In genomic region chr7:116180302-116180701, GRCh38 we compare ENCODE assay signal across 8 cellular contexts. TPM values are rescaled to one million over a fixed set of nuclear protein-coding genes. Genes with fewer than 3 reads are reported as not detected.
DNase-seq lines count a peak whose midpoint lies in the region; ATAC-seq and TF ChIP-seq lines count a peak whose summit lies in the region.

No MANE protein-coding gene starts in this region.

- DNase-seq in activated CD8-positive, alpha-beta memory T cell treated with anti-CD3 and anti-CD28 coated beads for 24 hours = peak; percentile 60
- no peak for DNase-seq in activated CD8-positive, alpha-beta memory T cell treated with anti-CD3 and anti-CD28 coated beads, Interleukin-2, amount 50 U/mL, for 4 hours
- DNase-seq in RWPE1 (ENCODE audit: low spot score) = peak; percentile 47
- DNase-seq in dorsolateral prefrontal cortex = no peak
- no peak for DNase-seq in mesothelial cell of epicardium (ENCODE audit: low spot score in 2 of 2, unreplicated experiment in 2 of 2)
- no peak for DNase-seq in effector CD4-positive, alpha-beta T cell

- peaks cover 3% of the 10 kb centered on the region for H3K36me3 Mint-ChIP-seq in mesothelial cell of epicardium

- ATAC-seq in GM19467 (IDR thresholded peaks at IDR 0.05; ENCODE audit: unreplicated experiment) (peak; percentile 79), HG03469 (IDR thresholded peaks at IDR 0.05; ENCODE audit: unreplicated experiment) (peak; percentile 80)

- peaks cover 13% of the 10 kb centered on the region for H3K4me1 Mint-ChIP-seq in mesothelial cell of epicardium

- H3K27me3 Mint-ChIP-seq in mesothelial cell of epicardium (ENCODE audit: low read depth) = no peaks in the 10 kb centered on the region

- no peak overlapping the region for H3K4me3 ChIP-seq in dorsolateral prefrontal cortex

- peaks cover 0 to 2% (median 0%) of the 10 kb centered on the region in 45 donors for H3K27me3 ChIP-seq in dorsolateral prefrontal cortex

- intact Hi-C loops in dorsolateral prefrontal cortex (cut with DNase I) = loop anchor here in 1 of 2 donors (10.0 kb wide), 1 partner anchor 634 kb away; no protein-coding TSS in a partner anchor

- CTCF ChIA-PET in RWPE1 (lab: Yijun Ruan, JAX) = interaction anchor here (0.6 to 2.3 kb wide), 19 partner anchors 21 to 626 kb away, joined by 3 to 25 read pairs (median 3); partner anchors contain the start of gene TES

- H3K9me3 Mint-ChIP-seq in mesothelial cell of epicardium = peaks cover 18% of the 10 kb centered on the region

- H3K27ac Mint-ChIP-seq in mesothelial cell of epicardium = no peak overlapping the region

- H3K4me3 Mint-ChIP-seq in mesothelial cell of epicardium = no peak overlapping the region

- H3K27ac ChIP-seq in RWPE1 (no peak overlapping the region), dorsolateral prefrontal cortex (no peak overlapping the region)

- POLR2A ChIA-PET in RWPE1 (lab: Yijun Ruan, JAX; ENCODE audit: low non-redundant PET) = no interaction called here

- TF ChIP-seq CTCF in RWPE1 (conservative IDR thresholded peaks at IDR 0.05; ENCODE audit: low read depth) = peak; percentile 89
- TF ChIP-seq CTCF in dorsolateral prefrontal cortex (IDR thresholded peaks at IDR 0.05 in 54 of 56, conservative IDR thresholded peaks at IDR 0.05 in 2 of 56; ENCODE audit: low read depth in 1 of 56, partially characterized antibody in 56 of 56) = peak in 53 of 56 donors; percentile 30 to 70 (median 48)
- TF ChIP-seq CTCF in mesothelial cell of epicardium (IDR thresholded peaks at IDR 0.05; ENCODE audit: unreplicated experiment) = peak; percentile 79

RNA-seq across cellular contexts. Expression of gene TES, which starts 30.0 kb away (rescaled TPM):
- 1 to 10 TPM in 112 of 120 experiments, under 1 TPM in 8; 0.41 to 10.0 (median 2.9) TPM for total RNA-seq in dorsolateral prefrontal cortex
- total RNA-seq in mesothelial cell of epicardium = 131 to 146 TPM (median 137 TPM) in 3 replicates

Comparison
In these comparisons a context has a peak if more than half of its experiments do, and no peak if none do; other contexts are left out.
1. DNase-seq: peak in activated CD8-positive, alpha-beta memory T cell treated with anti-CD3 and anti-CD28 coated beads for 24 hours (single experiment) and RWPE1 (single experiment); none in activated CD8-positive, alpha-beta memory T cell treated with anti-CD3 and anti-CD28 coated beads, Interleukin-2, amount 50 U/mL, for 4 hours (single experiment), dorsolateral prefrontal cortex (0 of 10), mesothelial cell of epicardium (0 of 2) and effector CD4-positive, alpha-beta T cell (single experiment).
2. RNA of gene TES, which starts 30.0 kb away (total RNA-seq): 131 to 146 TPM in mesothelial cell of epicardium; 0.41 to 10.0 TPM in dorsolateral prefrontal cortex; every median in the first group is over 10 times any median in the second.
3. Peak in every context shown above with its lines, with median percentiles within 50 percentile points of each other: CTCF ChIP-seq.